Comparison of ENCODE assay signal across 1 cellular context in the genomic region with DNA sequence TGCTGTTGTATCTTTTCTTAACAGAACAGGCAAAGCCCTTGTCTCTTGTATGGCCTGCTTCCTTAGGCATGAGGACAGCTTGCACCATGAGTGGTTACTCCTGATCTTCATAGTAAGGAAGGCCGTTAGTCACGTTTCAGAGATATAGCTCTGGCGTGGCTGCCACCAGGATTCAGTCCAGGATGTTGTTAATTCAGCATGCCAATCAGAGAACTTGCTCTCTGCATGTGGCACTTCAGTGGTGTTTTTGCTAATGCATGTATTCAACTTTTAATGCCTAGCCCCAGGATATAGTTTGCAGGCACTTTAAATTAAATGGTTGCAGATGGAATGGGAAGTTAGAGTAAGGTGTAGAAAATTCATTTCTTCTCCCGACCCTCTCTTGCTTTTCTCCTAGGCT.
TF ChIP-seq lines count a peak whose summit lies in the region.

No MANE protein-coding gene starts in this region.

TF ChIP-seq in IMR-90, 13 proteins besides CTCF, POLR2A, EP300 and RAD21 (continued from another document):
- TF ChIP-seq BHLHE40 (IDR thresholded peaks at IDR 0.05; ENCODE audit: low read depth, low read length) (no peak), ELK1 (IDR thresholded peaks at IDR 0.05; ENCODE audit: borderline replicate concordance, low read depth, low read length) (no peak), CEBPB (IDR thresholded peaks at IDR 0.05; ENCODE audit: low read depth, low read length) (no peak)
TF ChIP-seq in IMR-90: peak in this region for 0.
